ENCODE assay signal across 10 cellular contexts in the genomic region with DNA sequence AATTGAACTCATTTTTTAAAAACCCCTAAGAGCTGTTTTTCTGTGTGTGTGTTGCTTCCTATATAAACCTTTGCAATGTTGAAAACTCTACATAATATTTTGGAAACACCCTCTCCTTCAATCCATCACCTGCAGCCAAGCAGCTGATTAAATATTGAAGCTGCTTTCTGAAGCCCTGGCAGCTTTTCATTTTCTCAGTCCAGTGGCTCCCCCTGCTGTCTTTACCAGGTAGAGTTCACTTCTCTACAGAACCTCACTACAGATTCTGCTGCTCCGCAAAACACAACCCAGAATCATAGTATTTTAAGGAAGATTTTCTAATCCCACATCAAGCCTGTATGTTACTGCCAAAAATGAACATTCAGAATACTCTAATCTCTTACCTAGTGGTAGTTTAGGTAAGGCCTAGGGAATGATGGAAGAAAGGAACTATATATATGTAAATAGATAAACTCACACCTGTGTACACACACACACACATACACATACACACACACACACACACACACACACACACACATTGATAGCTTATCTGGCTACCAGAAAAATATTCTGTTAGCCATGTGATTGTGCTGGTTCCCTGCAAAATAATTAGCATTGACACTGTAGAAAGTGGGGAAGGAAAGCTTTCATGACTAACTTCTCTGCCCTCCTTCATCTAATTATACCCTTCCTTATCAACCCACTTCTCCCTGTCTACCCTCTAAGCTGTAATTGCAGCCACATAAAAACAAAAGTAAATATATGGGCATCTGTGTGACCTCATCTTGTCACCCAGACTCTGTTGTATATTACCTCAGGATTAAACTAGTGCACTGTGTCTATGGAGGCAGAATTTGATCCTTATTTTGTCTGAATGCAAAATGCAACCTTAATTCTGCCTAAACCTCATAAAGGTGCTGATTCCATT.
DNase-seq lines count a peak whose midpoint lies in the region; ATAC-seq, FAIRE-seq and TF ChIP-seq lines count a peak whose summit lies in the region.
"Had no signal": no experiment of that assay in that cellular context is flagged by ENCODE, and none has a peak within 500 bp of the region (broad histone marks: within the 10 kb centered on the region; RNA-seq: fewer than 3 reads in every experiment).

No MANE protein-coding gene starts in this region.

- H3K9ac ChIP-seq in HepG2 (ENCODE audit: insufficient read depth, low read depth, low read length), result no peak overlapping the region

- TF ChIP-seq CTCF in bronchial epithelial cell (IDR thresholded peaks at IDR 0.05; ENCODE audit: insufficient read depth, low read length, severe bottlenecking) (peak; percentile 57), HepG2 (CRISPR knock-in tag; IDR thresholded peaks at IDR 0.05) (peak; percentile 63)

- TF ChIP-seq EP300 in HepG2 (IDR thresholded peaks at IDR 0.05; ENCODE audit: low read depth in 2 of 2, low read length in 2 of 2), result no peak
- TF ChIP-seq EP300 in HepG2 (CRISPR knock-in tag; IDR thresholded peaks at IDR 0.05; ENCODE audit: borderline replicate concordance), result no peak

- BruUV-seq in HepG2 (replicated peaks; lab: Mats Ljungman, UMichigan), result no TSS peak

- H3K36me3 Mint-ChIP-seq in activated CD4-positive, alpha-beta memory T cell treated with anti-CD3 and anti-CD28 coated beads for 36 hours, result no peaks in the 10 kb centered on the region
- H3K36me3 Mint-ChIP-seq in activated CD4-positive, alpha-beta memory T cell treated with anti-CD3 and anti-CD28 coated beads, Interleukin-2, amount 10 ng/mL, durations not matched to agents 7 days and 5 days (ENCODE audit: low read depth), result no peaks in the 10 kb centered on the region
- H3K36me3 Mint-ChIP-seq: activated naive CD8-positive, alpha-beta T cell treated with anti-CD3 and anti-CD28 coated beads, Interleukin-2, amount 10 ng/mL, durations not matched to agents 7 days and 5 days had no signal

- no peaks in the 10 kb centered on the region for H3K36me3 ChIP-seq in bronchial epithelial cell (ENCODE audit: control insufficient read depth, insufficient read depth, low read length)
- no peaks in the 10 kb centered on the region for H3K36me3 ChIP-seq in HepG2 (replicated peaks in 1 of 2; ENCODE audit: control insufficient read depth in 1 of 2, insufficient read depth in 2 of 2, low read length in 2 of 2)

- no peaks in the 10 kb centered on the region for H3K9me3 ChIP-seq in HepG2 (ENCODE audit: low read length)

- H3K4me1 ChIP-seq in HepG2 (ENCODE audit: insufficient read depth, low read length), result no peaks in the 10 kb centered on the region

- no peak overlapping the region for H3K27ac Mint-ChIP-seq in activated CD4-positive, alpha-beta memory T cell treated with anti-CD3 and anti-CD28 coated beads for 36 hours
- H3K27ac Mint-ChIP-seq in activated CD4-positive, alpha-beta memory T cell treated with anti-CD3 and anti-CD28 coated beads, Interleukin-2, amount 10 ng/mL, durations not matched to agents 7 days and 5 days, result no peak overlapping the region
- H3K27ac Mint-ChIP-seq: activated naive CD8-positive, alpha-beta T cell treated with anti-CD3 and anti-CD28 coated beads, Interleukin-2, amount 10 ng/mL, durations not matched to agents 7 days and 5 days had no signal

- WGBS in HepG2 (ENCODE audit: low lambda C conversion rate), result 60% methylated on average over 1 of the region's 1 CpG

- in situ Hi-C loops in HepG2 (cut with HindIII; ENCODE audit: extremely low pct_ligation_motif_present, low pct_unique_long_range_greater_than_20kb), result no loop called here

- no peaks in the 10 kb centered on the region for H3K79me2 ChIP-seq in HepG2 (ENCODE audit: insufficient read depth, low read length)

- ATAC-seq in HG03520 (IDR thresholded peaks at IDR 0.05; ENCODE audit: unreplicated experiment) (peak; percentile 45), HepG2 (peak; percentile 51; the same call in 2 of the 3 replicates), esophagus mucosa (no peak)

- CTCF ChIA-PET in activated CD4-positive, alpha-beta memory T cell treated with anti-CD3 and anti-CD28 coated beads for 36 hours (lab: Charles Lee), result interaction anchor here (2.5 kb wide), 1 partner anchor 579 kb away, joined by 14 read pairs; no protein-coding TSS in a partner anchor
- CTCF ChIA-PET in activated CD4-positive, alpha-beta memory T cell treated with anti-CD3 and anti-CD28 coated beads, Interleukin-2, amount 10 ng/mL, durations not matched to agents 7 days and 5 days (lab: Charles Lee), result interaction anchor here (1.6 kb wide), 1 partner anchor 579 kb away, joined by 6 read pairs; no protein-coding TSS in a partner anchor
- CTCF ChIA-PET in HepG2 (lab: Yijun Ruan, JAX; ENCODE audit: low intra/inter-chr PET ratio, low total read pairs), result interaction anchor here (1.1 to 1.3 kb wide), 2 partner anchors 326 to 579 kb away, joined by 3 to 4 read pairs; no protein-coding TSS in a partner anchor

- peak; percentile 18 for DNase-seq in activated CD4-positive, alpha-beta memory T cell treated with anti-CD3 and anti-CD28 coated beads for 36 hours
- no peak for DNase-seq in activated CD4-positive, alpha-beta memory T cell treated with anti-CD3 and anti-CD28 coated beads, Interleukin-2, amount 10 ng/mL, durations not matched to agents 7 days and 5 days
- DNase-seq in NCI-H774 (lab: John Stamatoyannopoulos, UW), result peak; percentile 91
- DNase-seq in bronchial epithelial cell (ENCODE audit: low read depth), result peak; percentile 41
- DNase-seq in HepG2 (ENCODE audit: low spot score), result peak; percentile 8
- DNase-seq in ureter (ENCODE audit: low spot score), result peak; percentile 48
- DNase-seq: activated naive CD8-positive, alpha-beta T cell treated with anti-CD3 and anti-CD28 coated beads, Interleukin-2, amount 10 ng/mL, durations not matched to agents 7 days and 5 days had no signal

- no peaks in the 10 kb centered on the region for H3K4me1 Mint-ChIP-seq in activated CD4-positive, alpha-beta memory T cell treated with anti-CD3 and anti-CD28 coated beads for 36 hours (ENCODE audit: low read depth)
- no peaks in the 10 kb centered on the region for H3K4me1 Mint-ChIP-seq in activated CD4-positive, alpha-beta memory T cell treated with anti-CD3 and anti-CD28 coated beads, Interleukin-2, amount 10 ng/mL, durations not matched to agents 7 days and 5 days
- H3K4me1 Mint-ChIP-seq: activated naive CD8-positive, alpha-beta T cell treated with anti-CD3 and anti-CD28 coated beads, Interleukin-2, amount 10 ng/mL, durations not matched to agents 7 days and 5 days had no signal

- no peaks in the 10 kb centered on the region for H4K20me1 ChIP-seq in HepG2 (ENCODE audit: insufficient read depth, low read length)

- no peak for TF ChIP-seq POLR2A in HepG2 (IDR thresholded peaks at IDR 0.05; ENCODE audit: insufficient read depth in 1 of 2, low read depth in 2 of 2, low read length in 2 of 2)

- H3K27me3 ChIP-seq in bronchial epithelial cell (ENCODE audit: control insufficient read depth, insufficient read depth, low read length) (no peaks in the 10 kb centered on the region), HepG2 (ENCODE audit: control insufficient read depth in 1 of 2, insufficient read depth in 2 of 2, low read length in 2 of 2) (no peaks in the 10 kb centered on the region)

- H3K4me3 ChIP-seq in bronchial epithelial cell (ENCODE audit: low read depth, low read length) (no peak overlapping the region), HepG2 (replicated peaks in 1 of 3; ENCODE audit: insufficient read depth in 1 of 3, low read depth in 2 of 3, low read length in 3 of 3) (no peak overlapping the region)

- FAIRE-seq in bronchial epithelial cell (lab: Jason Lieb, UNC), result no peak
- FAIRE-seq in HepG2 (lab: Jason Lieb, UNC), result peak; percentile 12
- FAIRE-seq: G401.6 had no signal

- H3K4me3 Mint-ChIP-seq in activated CD4-positive, alpha-beta memory T cell treated with anti-CD3 and anti-CD28 coated beads for 36 hours, result no peak overlapping the region
- H3K4me3 Mint-ChIP-seq in activated CD4-positive, alpha-beta memory T cell treated with anti-CD3 and anti-CD28 coated beads, Interleukin-2, amount 10 ng/mL, durations not matched to agents 7 days and 5 days, result no peak overlapping the region
- H3K4me3 Mint-ChIP-seq: activated naive CD8-positive, alpha-beta T cell treated with anti-CD3 and anti-CD28 coated beads, Interleukin-2, amount 10 ng/mL, durations not matched to agents 7 days and 5 days had no signal

- no peak for TF ChIP-seq RAD21 in HepG2 (CRISPR knock-in tag; IDR thresholded peaks at IDR 0.05)

- no peak overlapping the region for H2AFZ ChIP-seq in HepG2 (ENCODE audit: low read length)

- no peaks in the 10 kb centered on the region for H3K9me3 Mint-ChIP-seq in activated CD4-positive, alpha-beta memory T cell treated with anti-CD3 and anti-CD28 coated beads for 36 hours
- no peaks in the 10 kb centered on the region for H3K9me3 Mint-ChIP-seq in activated CD4-positive, alpha-beta memory T cell treated with anti-CD3 and anti-CD28 coated beads, Interleukin-2, amount 10 ng/mL, durations not matched to agents 7 days and 5 days
- H3K9me3 Mint-ChIP-seq: activated naive CD8-positive, alpha-beta T cell treated with anti-CD3 and anti-CD28 coated beads, Interleukin-2, amount 10 ng/mL, durations not matched to agents 7 days and 5 days had no signal

- no peak overlapping the region for H3K27ac ChIP-seq in HepG2 (ENCODE audit: extremely low read length, insufficient read depth, low read length)

- H3K4me2 ChIP-seq in HepG2 (ENCODE audit: low read depth, low read length), result no peak overlapping the region

- intact Hi-C loops in activated CD4-positive, alpha-beta memory T cell treated with anti-CD3 and anti-CD28 coated beads for 36 hours (cut with micrococcal nuclease), result no loop called here
- intact Hi-C loops in HepG2 (cut with micrococcal nuclease; ENCODE audit: unreplicated experiment), result loop anchor here (1.0 to 2.0 kb wide), 2 partner anchors 405 to 484 kb away; no protein-coding TSS in a partner anchor

- no peaks in the 10 kb centered on the region for H3K27me3 Mint-ChIP-seq in activated CD4-positive, alpha-beta memory T cell treated with anti-CD3 and anti-CD28 coated beads for 36 hours
- no peaks in the 10 kb centered on the region for H3K27me3 Mint-ChIP-seq in activated CD4-positive, alpha-beta memory T cell treated with anti-CD3 and anti-CD28 coated beads, Interleukin-2, amount 10 ng/mL, durations not matched to agents 7 days and 5 days
- H3K27me3 Mint-ChIP-seq: activated naive CD8-positive, alpha-beta T cell treated with anti-CD3 and anti-CD28 coated beads, Interleukin-2, amount 10 ng/mL, durations not matched to agents 7 days and 5 days had no signal

- POLR2A ChIA-PET in activated CD4-positive, alpha-beta memory T cell treated with anti-CD3 and anti-CD28 coated beads for 36 hours (lab: Charles Lee), result no interaction called here
- POLR2A ChIA-PET in activated CD4-positive, alpha-beta memory T cell treated with anti-CD3 and anti-CD28 coated beads, Interleukin-2, amount 10 ng/mL, durations not matched to agents 7 days and 5 days (lab: Charles Lee), result no interaction called here
- POLR2A ChIA-PET in HepG2 (lab: Yijun Ruan, JAX), result no interaction called here

TF ChIP-seq in HepG2, 621 proteins besides CTCF, POLR2A, EP300 and RAD21:
- TF ChIP-seq SMC3 (IDR thresholded peaks at IDR 0.05; ENCODE audit: low read length) (peak; percentile 59), CREM (IDR thresholded peaks at IDR 0.05) (no peak), CREM (CRISPR knock-in tag; IDR thresholded peaks at IDR 0.05) (no peak), HNRNPH1 (optimal IDR thresholded peaks at IDR 0.05; ENCODE audit: low read depth, low read length) (no peak), STAG1 (CRISPR knock-in tag; IDR thresholded peaks at IDR 0.05) (peak; percentile 77)
